In the genomic region with DNA sequence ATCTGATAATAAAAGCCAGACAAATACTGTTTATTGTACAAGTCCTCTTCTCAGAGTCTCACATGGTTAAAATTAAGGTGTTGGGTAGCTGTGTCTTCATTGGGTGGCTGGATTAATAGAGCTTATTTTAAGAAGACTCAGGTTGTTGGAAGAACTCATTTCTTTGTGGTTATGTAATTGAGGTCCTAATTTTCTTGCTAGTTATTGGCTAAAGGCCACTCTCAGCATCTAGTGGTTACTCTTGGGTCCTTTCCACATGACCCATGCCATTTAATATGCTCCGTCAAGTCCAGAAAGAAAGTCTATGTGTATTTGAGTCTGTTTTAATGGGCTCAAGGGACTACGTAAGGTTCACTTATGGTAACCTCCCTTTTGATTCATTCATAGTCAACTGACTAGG, we compare ENCODE assay signal across 22 cellular contexts.
"Had no signal": no experiment of that assay in that cellular context is flagged by ENCODE, and none has a peak within 500 bp of the region (broad histone marks: within the 10 kb centered on the region; RNA-seq: fewer than 3 reads in every experiment).

No MANE protein-coding gene starts in this region.

- ATAC-seq: esophagus mucosa; left cardiac atrium; lower lobe of right lung; stimulated activated naive CD8-positive, alpha-beta T cell treated with anti-CD3 and anti-CD28 coated beads, Interleukin-15, Interleukin-2, amounts not matched to agents 100 U/mL and 50 U/mL, for 24 hours had no signal

- H3K27ac Mint-ChIP-seq: immature natural killer cell, memory B cell, naive B cell, nephron progenitor cell had no signal

- H3K4me1 Mint-ChIP-seq: immature natural killer cell, memory B cell, naive B cell, nephron progenitor cell had no signal

- H3K27ac ChIP-seq: dorsolateral prefrontal cortex, foreskin keratinocyte, left ventricle myocardium inferior, lower lobe of right lung, right atrium auricular region, suprapubic skin, thyroid gland, upper lobe of left lung, uterus had no signal

- H3K27me3 Mint-ChIP-seq: memory B cell, naive B cell had no signal

- H3K36me3 ChIP-seq: left ventricle myocardium inferior, lower lobe of right lung, right atrium auricular region, suprapubic skin, thyroid gland, upper lobe of left lung, uterus had no signal

- H3K36me3 Mint-ChIP-seq: immature natural killer cell, memory B cell, naive B cell had no signal

- DNase-seq: cortex of kidney; dorsolateral prefrontal cortex; effector CD8-positive, alpha-beta T cell; immature natural killer cell; kidney; left cardiac atrium; left ventricle myocardium inferior; lower lobe of right lung; naive B cell; nephron progenitor cell; posterior cingulate gyrus; small intestine; stimulated activated CD4-positive, alpha-beta T cell treated with anti-CD3 and anti-CD28 coated beads, Interleukin-12 subunit alpha, Interleukin-12 subunit beta, amount 100 ng/mL, for 4 hours; stimulated activated naive CD8-positive, alpha-beta T cell treated with anti-CD3 and anti-CD28 coated beads, Interleukin-15, Interleukin-2, amounts not matched to agents 100 U/mL and 50 U/mL, for 24 hours; thyroid gland; upper lobe of left lung; uterus had no signal

- H3K4me1 ChIP-seq: foreskin keratinocyte, left ventricle myocardium inferior, lower lobe of right lung, right atrium auricular region, suprapubic skin, thyroid gland, upper lobe of left lung, uterus had no signal

- H3K27me3 ChIP-seq: dorsolateral prefrontal cortex, foreskin keratinocyte, right atrium auricular region, suprapubic skin, thyroid gland, upper lobe of left lung, uterus had no signal

- H3K9me3 ChIP-seq: lower lobe of right lung, right atrium auricular region, thyroid gland, upper lobe of left lung, uterus had no signal

- H3K4me3 ChIP-seq: dorsolateral prefrontal cortex, left ventricle myocardium inferior, lower lobe of right lung, right atrium auricular region, suprapubic skin, thyroid gland, upper lobe of left lung, uterus had no signal

- H3K4me3 Mint-ChIP-seq: immature natural killer cell, memory B cell, naive B cell, nephron progenitor cell had no signal

- H3K9me3 Mint-ChIP-seq: nephron progenitor cell had no signal
